14 cellular contexts compared by ENCODE assay signal in genomic region chr5:927172-928015, GRCh38. TPM values are rescaled to one million over a fixed set of nuclear protein-coding genes. Genes with fewer than 3 reads are reported as not detected.
DNase-seq lines count a peak whose midpoint lies in the region; ATAC-seq, FAIRE-seq and TF ChIP-seq lines count a peak whose summit lies in the region.
"Had no signal": no experiment of that assay in that cellular context is flagged by ENCODE, and none has a peak within 500 bp of the region (broad histone marks: within the 10 kb centered on the region; RNA-seq: fewer than 3 reads in every experiment).

No MANE protein-coding gene starts in this region.

- no peaks in the 10 kb centered on the region for H4K20me1 ChIP-seq in smooth muscle cell (ENCODE audit: low read depth)

- TF ChIP-seq POLR2A in GM12891 (IDR thresholded peaks at IDR 0.05; ENCODE audit: low read depth, low read length): no peak

- no peak overlapping the region for H2AFZ ChIP-seq in smooth muscle cell (ENCODE audit: low read depth)

- H3K27me3 Mint-ChIP-seq in T-helper 1 cell treated with Interleukin-12 subunit alpha and Interleukin-12 subunit beta and Interleukin-4 antibody, amounts not matched to agents 30 μg/mL and 1 μg/mL, for 36 hours (ENCODE audit: low read depth): peaks cover 30% of the 10 kb centered on the region

- no peak for FAIRE-seq in GM12891 (lab: Jason Lieb, UNC)
- FAIRE-seq: D721Med had no signal

- 77% methylated on average over 26 of the region's 30 CpGs for WGBS in smooth muscle cell (ENCODE audit: low lambda C conversion rate)

- no peak overlapping the region for H3K27ac ChIP-seq in smooth muscle cell (ENCODE audit: low read depth)
- H3K27ac ChIP-seq: 22Rv1 had no signal

- H3K9ac ChIP-seq in adipocyte (ENCODE audit: low read length): no peak overlapping the region
- H3K9ac ChIP-seq in smooth muscle cell (ENCODE audit: low read depth): no peak overlapping the region

- peak overlapping the region; percentile 89 for H3K4me2 ChIP-seq in smooth muscle cell

- H3K79me2 ChIP-seq in smooth muscle cell (ENCODE audit: low read depth): no peaks in the 10 kb centered on the region

- H3K4me3 Mint-ChIP-seq in T-helper 1 cell treated with Interleukin-12 subunit alpha and Interleukin-12 subunit beta and Interleukin-4 antibody, amounts not matched to agents 30 μg/mL and 1 μg/mL, for 36 hours: peak overlapping the region; percentile 25

- H3K36me3 ChIP-seq in adipocyte (ENCODE audit: control insufficient read depth, insufficient read depth, low read length, severe bottlenecking): no peaks in the 10 kb centered on the region
- no peaks in the 10 kb centered on the region for H3K36me3 ChIP-seq in smooth muscle cell (ENCODE audit: low read depth)

- H3K4me3 ChIP-seq in adipocyte (ENCODE audit: low read length) (peak overlapping the region; percentile 65), smooth muscle cell (peak overlapping the region; percentile 44)

- DNase-seq in T-helper 1 cell (no peak), adipocyte (ENCODE audit: low read depth) (no peak), iPS-NIHi11 (ENCODE audit: low spot score) (peak; percentile 46), smooth muscle cell (lab: John Stamatoyannopoulos, UW; ENCODE audit: unreplicated experiment) (no peak), GM12891 (ENCODE audit: insufficient read length, low spot score) (no peak)
- no peak for DNase-seq in activated CD4-positive, alpha-beta T cell treated with anti-CD3 and anti-CD28 coated beads, Interleukin-2, amount 50 U/mL, for 48 hours
- DNase-seq: activated CD4-positive, alpha-beta T cell treated with anti-CD3 and anti-CD28 coated beads for 1 hour; cortex of kidney; NCI-H1436 treated with DMSO at 0.1 percent for 48 hours had no signal

- H3K4me1 ChIP-seq in adipocyte (ENCODE audit: control insufficient read depth, insufficient read depth, low read length) (peaks cover 3% of the 10 kb centered on the region), smooth muscle cell (ENCODE audit: low read depth) (peaks cover 5% of the 10 kb centered on the region)

- H3K4me1 Mint-ChIP-seq in T-helper 1 cell treated with Interleukin-12 subunit alpha and Interleukin-12 subunit beta and Interleukin-4 antibody, amounts not matched to agents 30 μg/mL and 1 μg/mL, for 36 hours (ENCODE audit: low read depth): peaks cover 2% of the 10 kb centered on the region

- H3K27me3 ChIP-seq in adipocyte (replicated peaks; ENCODE audit: control insufficient read depth, insufficient read depth, low read length) (peaks cover 46% of the 10 kb centered on the region), smooth muscle cell (ENCODE audit: low read depth) (peaks cover 23% of the 10 kb centered on the region)

- H3K9me3 ChIP-seq in adipocyte (ENCODE audit: control insufficient read depth, low read length) (no peaks in the 10 kb centered on the region), smooth muscle cell (replicated peaks; ENCODE audit: low read depth) (no peaks in the 10 kb centered on the region)

- H3K36me3 Mint-ChIP-seq in T-helper 1 cell treated with Interleukin-12 subunit alpha and Interleukin-12 subunit beta and Interleukin-4 antibody, amounts not matched to agents 30 μg/mL and 1 μg/mL, for 36 hours (ENCODE audit: low read depth): peaks cover 3% of the 10 kb centered on the region

- no peak for ATAC-seq in GM19467 (IDR thresholded peaks at IDR 0.05; ENCODE audit: unreplicated experiment)

- no peak overlapping the region for H3K27ac Mint-ChIP-seq in T-helper 1 cell treated with Interleukin-12 subunit alpha and Interleukin-12 subunit beta and Interleukin-4 antibody, amounts not matched to agents 30 μg/mL and 1 μg/mL, for 36 hours
- H3K27ac Mint-ChIP-seq: activated naive CD4-positive, alpha-beta T cell treated with anti-CD3 and anti-CD28 coated beads for 36 hours had no signal

- no peaks in the 10 kb centered on the region for H3F3A ChIP-seq in smooth muscle cell (ENCODE audit: low read depth)

- no peaks in the 10 kb centered on the region for H3K9me3 Mint-ChIP-seq in T-helper 1 cell treated with Interleukin-12 subunit alpha and Interleukin-12 subunit beta and Interleukin-4 antibody, amounts not matched to agents 30 μg/mL and 1 μg/mL, for 36 hours
- H3K9me3 Mint-ChIP-seq: activated naive CD4-positive, alpha-beta T cell treated with anti-CD3 and anti-CD28 coated beads for 36 hours had no signal

- no peak for TF ChIP-seq CTCF in smooth muscle cell (IDR thresholded peaks at IDR 0.05; ENCODE audit: borderline replicate concordance, insufficient read depth, poor library complexity, severe bottlenecking)

TF ChIP-seq in GM12891, 5 proteins besides CTCF, POLR2A, EP300 and RAD21:
- TF ChIP-seq PAX5 (IDR thresholded peaks at IDR 0.05; ENCODE audit: insufficient read depth, low read length, severe bottlenecking) (no peak), POU2F2 (IDR thresholded peaks at IDR 0.05; ENCODE audit: low read depth, low read length) (no peak), TAF1 (IDR thresholded peaks at IDR 0.05; ENCODE audit: low read depth, low read length) (no peak), POLR2AphosphoS5 (IDR thresholded peaks at IDR 0.05; ENCODE audit: low read depth, low read length) (no peak), SPI1 (IDR thresholded peaks at IDR 0.05; ENCODE audit: low read depth, low read length) (no peak)

RNA-seq across cellular contexts. Expression of gene TRIP13, which starts 34.7 kb away (rescaled TPM):
- total RNA-seq in smooth muscle cell: 8.4 and 13.4 TPM in 2 replicates
- polyA plus RNA-seq in smooth muscle cell: 12.0 and 12.7 TPM in 2 replicates
- 11.4 TPM for polyA plus RNA-seq in GM12891 (2012; ENCODE audit: low read depth, missing spikeins)

RNA-seq across cellular contexts. Expression of gene BRD9, which starts 34.8 kb away (rescaled TPM):
- 14.7 and 17.1 TPM in 2 replicates for total RNA-seq in smooth muscle cell
- polyA plus RNA-seq in smooth muscle cell: 17.8 and 20.4 TPM in 2 replicates
- 27.5 TPM for polyA plus RNA-seq in GM12891 (2012; ENCODE audit: low read depth, missing spikeins)
